In the genomic region with DNA sequence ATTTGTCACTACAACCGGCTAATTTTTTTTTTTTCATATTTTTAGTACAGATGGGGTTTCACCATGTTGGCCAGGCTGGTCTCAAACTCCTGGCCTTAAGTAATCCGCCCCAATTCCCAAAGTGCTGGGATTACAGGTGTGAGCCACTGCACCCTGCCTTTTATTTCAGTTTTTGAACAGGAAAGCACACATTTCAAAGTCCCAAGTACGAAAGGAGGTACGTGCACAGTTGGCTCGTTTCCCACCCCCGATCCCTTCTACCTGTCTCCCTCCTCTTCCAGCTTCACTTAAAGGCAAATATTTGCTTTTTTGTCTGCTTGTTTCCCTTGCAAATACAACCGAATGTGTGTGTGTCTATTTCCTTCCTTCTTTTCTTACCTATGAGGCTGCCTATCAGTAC, we compare ENCODE assay signal across 1 cellular context.
TF ChIP-seq lines count a peak whose summit lies in the region.

No MANE protein-coding gene starts in this region.

TF ChIP-seq in HepG2, 621 proteins besides CTCF, POLR2A, EP300 and RAD21 (continued from another document and continues in another):
- TF ChIP-seq, protein P1, sequence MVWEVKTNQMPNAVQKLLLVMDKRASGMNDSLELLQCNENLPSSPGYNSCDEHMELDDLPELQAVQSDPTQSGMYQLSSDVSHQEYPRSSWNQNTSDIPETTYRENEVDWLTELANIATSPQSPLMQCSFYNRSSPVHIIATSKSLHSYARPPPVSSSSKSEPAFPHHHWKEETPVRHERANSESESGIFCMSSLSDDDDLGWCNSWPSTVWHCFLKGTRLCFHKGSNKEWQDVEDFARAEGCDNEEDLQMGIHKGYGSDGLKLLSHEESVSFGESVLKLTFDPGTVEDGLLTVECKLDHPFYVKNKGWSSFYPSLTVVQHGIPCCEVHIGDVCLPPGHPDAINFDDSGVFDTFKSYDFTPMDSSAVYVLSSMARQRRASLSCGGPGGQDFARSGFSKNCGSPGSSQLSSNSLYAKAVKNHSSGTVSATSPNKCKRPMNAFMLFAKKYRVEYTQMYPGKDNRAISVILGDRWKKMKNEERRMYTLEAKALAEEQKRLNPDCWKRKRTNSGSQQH (CRISPR knock-in tag; IDR thresholded peaks at IDR 0.05; ENCODE audit: low read depth), result no peak
- TF ChIP-seq HOXD1 (CRISPR knock-in tag; IDR thresholded peaks at IDR 0.05) (no peak), ZNF367 (CRISPR knock-in tag; IDR thresholded peaks at IDR 0.05; ENCODE audit: borderline replicate concordance) (no peak), ELF3 (CRISPR knock-in tag; IDR thresholded peaks at IDR 0.05) (peak; percentile 97), CHD2 (IDR thresholded peaks at IDR 0.05; ENCODE audit: low read depth, low read length) (no peak), ZNF235 (CRISPR knock-in tag; IDR thresholded peaks at IDR 0.05; ENCODE audit: borderline replicate concordance) (no peak), ZNF564 (CRISPR knock-in tag; IDR thresholded peaks at IDR 0.05) (no peak), RELA (CRISPR knock-in tag; IDR thresholded peaks at IDR 0.05) (no peak), TGIF2 (CRISPR knock-in tag; IDR thresholded peaks at IDR 0.05) (peak; percentile 23; the same call in 1 of the 2 replicates), NFYC (CRISPR knock-in tag; IDR thresholded peaks at IDR 0.05) (no peak), ZNF180 (CRISPR knock-in tag; IDR thresholded peaks at IDR 0.05; ENCODE audit: borderline replicate concordance, low read depth) (no peak), HHEX (CRISPR knock-in tag; IDR thresholded peaks at IDR 0.05) (peak; percentile 72), ZNF720 (CRISPR knock-in tag; IDR thresholded peaks at IDR 0.05) (no peak), POLR2G (IDR thresholded peaks at IDR 0.05; ENCODE audit: low read depth, low read length) (no peak), ZBTB42 (CRISPR knock-in tag; IDR thresholded peaks at IDR 0.05) (no peak), BHLHE40 (IDR thresholded peaks at IDR 0.05; ENCODE audit: low read length) (no peak), STAG1 (CRISPR knock-in tag; IDR thresholded peaks at IDR 0.05) (peak; percentile 23), ZNF678 (CRISPR knock-in tag; IDR thresholded peaks at IDR 0.05) (no peak), ZNF101 (CRISPR knock-in tag; IDR thresholded peaks at IDR 0.05; ENCODE audit: borderline replicate concordance, low read depth) (no peak), ZNF296 (CRISPR knock-in tag; conservative IDR thresholded peaks at IDR 0.05) (no peak), ZNF615 (CRISPR knock-in tag; IDR thresholded peaks at IDR 0.05; ENCODE audit: borderline replicate concordance) (no peak)
- TF ChIP-seq, protein P2, sequence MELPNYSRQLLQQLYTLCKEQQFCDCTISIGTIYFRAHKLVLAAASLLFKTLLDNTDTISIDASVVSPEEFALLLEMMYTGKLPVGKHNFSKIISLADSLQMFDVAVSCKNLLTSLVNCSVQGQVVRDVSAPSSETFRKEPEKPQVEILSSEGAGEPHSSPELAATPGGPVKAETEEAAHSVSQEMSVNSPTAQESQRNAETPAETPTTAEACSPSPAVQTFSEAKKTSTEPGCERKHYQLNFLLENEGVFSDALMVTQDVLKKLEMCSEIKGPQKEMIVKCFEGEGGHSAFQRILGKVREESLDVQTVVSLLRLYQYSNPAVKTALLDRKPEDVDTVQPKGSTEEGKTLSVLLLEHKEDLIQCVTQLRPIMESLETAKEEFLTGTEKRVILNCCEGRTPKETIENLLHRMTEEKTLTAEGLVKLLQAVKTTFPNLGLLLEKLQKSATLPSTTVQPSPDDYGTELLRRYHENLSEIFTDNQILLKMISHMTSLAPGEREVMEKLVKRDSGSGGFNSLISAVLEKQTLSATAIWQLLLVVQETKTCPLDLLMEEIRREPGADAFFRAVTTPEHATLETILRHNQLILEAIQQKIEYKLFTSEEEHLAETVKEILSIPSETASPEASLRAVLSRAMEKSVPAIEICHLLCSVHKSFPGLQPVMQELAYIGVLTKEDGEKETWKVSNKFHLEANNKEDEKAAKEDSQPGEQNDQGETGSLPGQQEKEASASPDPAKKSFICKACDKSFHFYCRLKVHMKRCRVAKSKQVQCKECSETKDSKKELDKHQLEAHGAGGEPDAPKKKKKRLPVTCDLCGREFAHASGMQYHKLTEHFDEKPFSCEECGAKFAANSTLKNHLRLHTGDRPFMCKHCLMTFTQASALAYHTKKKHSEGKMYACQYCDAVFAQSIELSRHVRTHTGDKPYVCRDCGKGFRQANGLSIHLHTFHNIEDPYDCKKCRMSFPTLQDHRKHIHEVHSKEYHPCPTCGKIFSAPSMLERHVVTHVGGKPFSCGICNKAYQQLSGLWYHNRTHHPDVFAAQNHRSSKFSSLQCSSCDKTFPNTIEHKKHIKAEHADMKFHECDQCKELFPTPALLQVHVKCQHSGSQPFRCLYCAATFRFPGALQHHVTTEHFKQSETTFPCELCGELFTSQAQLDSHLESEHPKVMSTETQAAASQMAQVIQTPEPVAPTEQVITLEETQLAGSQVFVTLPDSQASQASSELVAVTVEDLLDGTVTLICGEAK (IDR thresholded peaks at IDR 0.05), result no peak
- TF ChIP-seq, protein P2 (CRISPR knock-in tag; IDR thresholded peaks at IDR 0.05), result no peak; the same call in 1 of the 2 replicates
- TF ChIP-seq, protein P3, sequence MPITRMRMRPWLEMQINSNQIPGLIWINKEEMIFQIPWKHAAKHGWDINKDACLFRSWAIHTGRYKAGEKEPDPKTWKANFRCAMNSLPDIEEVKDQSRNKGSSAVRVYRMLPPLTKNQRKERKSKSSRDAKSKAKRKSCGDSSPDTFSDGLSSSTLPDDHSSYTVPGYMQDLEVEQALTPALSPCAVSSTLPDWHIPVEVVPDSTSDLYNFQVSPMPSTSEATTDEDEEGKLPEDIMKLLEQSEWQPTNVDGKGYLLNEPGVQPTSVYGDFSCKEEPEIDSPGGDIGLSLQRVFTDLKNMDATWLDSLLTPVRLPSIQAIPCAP (CRISPR knock-in tag; IDR thresholded peaks at IDR 0.05; ENCODE audit: low read depth), result no peak
- TF ChIP-seq, protein P4, sequence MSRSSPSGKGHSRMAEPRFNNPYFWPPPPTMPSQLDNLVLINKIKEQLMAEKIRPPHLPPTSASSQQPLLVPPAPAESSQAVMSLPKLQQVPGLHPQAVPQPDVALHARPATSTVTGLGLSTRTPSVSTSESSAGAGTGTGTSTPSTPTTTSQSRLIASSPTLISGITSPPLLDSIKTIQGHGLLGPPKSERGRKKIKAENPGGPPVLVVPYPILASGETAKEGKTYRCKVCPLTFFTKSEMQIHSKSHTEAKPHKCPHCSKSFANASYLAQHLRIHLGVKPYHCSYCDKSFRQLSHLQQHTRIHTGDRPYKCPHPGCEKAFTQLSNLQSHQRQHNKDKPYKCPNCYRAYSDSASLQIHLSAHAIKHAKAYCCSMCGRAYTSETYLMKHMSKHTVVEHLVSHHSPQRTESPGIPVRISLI (CRISPR knock-in tag; IDR thresholded peaks at IDR 0.05; ENCODE audit: borderline replicate concordance), result no peak; the same call in 1 of the 2 replicates
- TF ChIP-seq, protein P5, sequence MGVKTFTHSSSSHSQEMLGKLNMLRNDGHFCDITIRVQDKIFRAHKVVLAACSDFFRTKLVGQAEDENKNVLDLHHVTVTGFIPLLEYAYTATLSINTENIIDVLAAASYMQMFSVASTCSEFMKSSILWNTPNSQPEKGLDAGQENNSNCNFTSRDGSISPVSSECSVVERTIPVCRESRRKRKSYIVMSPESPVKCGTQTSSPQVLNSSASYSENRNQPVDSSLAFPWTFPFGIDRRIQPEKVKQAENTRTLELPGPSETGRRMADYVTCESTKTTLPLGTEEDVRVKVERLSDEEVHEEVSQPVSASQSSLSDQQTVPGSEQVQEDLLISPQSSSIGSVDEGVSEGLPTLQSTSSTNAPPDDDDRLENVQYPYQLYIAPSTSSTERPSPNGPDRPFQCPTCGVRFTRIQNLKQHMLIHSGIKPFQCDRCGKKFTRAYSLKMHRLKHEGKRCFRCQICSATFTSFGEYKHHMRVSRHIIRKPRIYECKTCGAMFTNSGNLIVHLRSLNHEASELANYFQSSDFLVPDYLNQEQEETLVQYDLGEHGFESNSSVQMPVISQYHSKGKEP (CRISPR knock-in tag; IDR thresholded peaks at IDR 0.05), result no peak
- TF ChIP-seq, protein P6, sequence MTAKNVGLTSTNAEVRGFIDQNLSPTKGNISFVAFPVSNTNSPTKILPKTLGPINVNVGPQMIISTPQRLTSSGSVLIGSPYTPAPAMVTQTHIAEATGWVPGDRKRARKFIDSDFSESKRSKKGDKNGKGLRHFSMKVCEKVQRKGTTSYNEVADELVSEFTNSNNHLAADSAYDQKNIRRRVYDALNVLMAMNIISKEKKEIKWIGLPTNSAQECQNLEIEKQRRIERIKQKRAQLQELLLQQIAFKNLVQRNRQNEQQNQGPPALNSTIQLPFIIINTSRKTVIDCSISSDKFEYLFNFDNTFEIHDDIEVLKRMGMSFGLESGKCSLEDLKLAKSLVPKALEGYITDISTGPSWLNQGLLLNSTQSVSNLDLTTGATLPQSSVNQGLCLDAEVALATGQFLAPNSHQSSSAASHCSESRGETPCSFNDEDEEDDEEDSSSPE (CRISPR knock-in tag; IDR thresholded peaks at IDR 0.05), result 0 out of 2 replicates have a peak, but pooled peaks have one; percentile 21
- TF ChIP-seq, protein P7, sequence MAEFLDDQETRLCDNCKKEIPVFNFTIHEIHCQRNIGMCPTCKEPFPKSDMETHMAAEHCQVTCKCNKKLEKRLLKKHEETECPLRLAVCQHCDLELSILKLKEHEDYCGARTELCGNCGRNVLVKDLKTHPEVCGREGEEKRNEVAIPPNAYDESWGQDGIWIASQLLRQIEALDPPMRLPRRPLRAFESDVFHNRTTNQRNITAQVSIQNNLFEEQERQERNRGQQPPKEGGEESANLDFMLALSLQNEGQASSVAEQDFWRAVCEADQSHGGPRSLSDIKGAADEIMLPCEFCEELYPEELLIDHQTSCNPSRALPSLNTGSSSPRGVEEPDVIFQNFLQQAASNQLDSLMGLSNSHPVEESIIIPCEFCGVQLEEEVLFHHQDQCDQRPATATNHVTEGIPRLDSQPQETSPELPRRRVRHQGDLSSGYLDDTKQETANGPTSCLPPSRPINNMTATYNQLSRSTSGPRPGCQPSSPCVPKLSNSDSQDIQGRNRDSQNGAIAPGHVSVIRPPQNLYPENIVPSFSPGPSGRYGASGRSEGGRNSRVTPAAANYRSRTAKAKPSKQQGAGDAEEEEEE (CRISPR knock-in tag; IDR thresholded peaks at IDR 0.05; ENCODE audit: borderline replicate concordance), result no peak
- TF ChIP-seq, protein P8, sequence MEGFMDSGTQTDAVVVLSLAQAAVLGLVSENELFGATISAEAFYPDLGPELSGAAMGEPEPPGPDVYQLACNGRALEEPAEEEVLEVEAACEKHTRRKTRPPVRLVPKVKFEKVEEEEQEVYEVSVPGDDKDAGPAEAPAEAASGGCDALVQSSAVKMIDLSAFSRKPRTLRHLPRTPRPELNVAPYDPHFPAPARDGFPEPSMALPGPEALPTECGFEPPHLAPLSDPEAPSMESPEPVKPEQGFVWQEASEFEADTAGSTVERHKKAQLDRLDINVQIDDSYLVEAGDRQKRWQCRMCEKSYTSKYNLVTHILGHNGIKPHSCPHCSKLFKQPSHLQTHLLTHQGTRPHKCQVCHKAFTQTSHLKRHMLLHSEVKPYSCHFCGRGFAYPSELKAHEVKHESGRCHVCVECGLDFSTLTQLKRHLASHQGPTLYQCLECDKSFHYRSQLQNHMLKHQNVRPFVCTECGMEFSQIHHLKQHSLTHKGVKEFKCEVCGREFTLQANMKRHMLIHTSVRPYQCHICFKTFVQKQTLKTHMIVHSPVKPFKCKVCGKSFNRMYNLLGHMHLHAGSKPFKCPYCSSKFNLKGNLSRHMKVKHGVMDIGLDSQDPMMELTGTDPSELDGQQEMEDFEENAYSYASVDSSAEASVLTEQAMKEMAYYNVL (CRISPR knock-in tag; IDR thresholded peaks at IDR 0.05; ENCODE audit: borderline replicate concordance), result peak; percentile 97
- TF ChIP-seq, protein P9, sequence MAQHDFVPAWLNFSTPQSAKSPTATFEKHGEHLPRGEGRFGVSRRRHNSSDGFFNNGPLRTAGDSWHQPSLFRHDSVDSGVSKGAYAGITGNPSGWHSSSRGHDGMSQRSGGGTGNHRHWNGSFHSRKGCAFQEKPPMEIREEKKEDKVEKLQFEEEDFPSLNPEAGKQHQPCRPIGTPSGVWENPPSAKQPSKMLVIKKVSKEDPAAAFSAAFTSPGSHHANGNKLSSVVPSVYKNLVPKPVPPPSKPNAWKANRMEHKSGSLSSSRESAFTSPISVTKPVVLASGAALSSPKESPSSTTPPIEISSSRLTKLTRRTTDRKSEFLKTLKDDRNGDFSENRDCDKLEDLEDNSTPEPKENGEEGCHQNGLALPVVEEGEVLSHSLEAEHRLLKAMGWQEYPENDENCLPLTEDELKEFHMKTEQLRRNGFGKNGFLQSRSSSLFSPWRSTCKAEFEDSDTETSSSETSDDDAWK (CRISPR knock-in tag; IDR thresholded peaks at IDR 0.05), result no peak
- TF ChIP-seq, protein P10, sequence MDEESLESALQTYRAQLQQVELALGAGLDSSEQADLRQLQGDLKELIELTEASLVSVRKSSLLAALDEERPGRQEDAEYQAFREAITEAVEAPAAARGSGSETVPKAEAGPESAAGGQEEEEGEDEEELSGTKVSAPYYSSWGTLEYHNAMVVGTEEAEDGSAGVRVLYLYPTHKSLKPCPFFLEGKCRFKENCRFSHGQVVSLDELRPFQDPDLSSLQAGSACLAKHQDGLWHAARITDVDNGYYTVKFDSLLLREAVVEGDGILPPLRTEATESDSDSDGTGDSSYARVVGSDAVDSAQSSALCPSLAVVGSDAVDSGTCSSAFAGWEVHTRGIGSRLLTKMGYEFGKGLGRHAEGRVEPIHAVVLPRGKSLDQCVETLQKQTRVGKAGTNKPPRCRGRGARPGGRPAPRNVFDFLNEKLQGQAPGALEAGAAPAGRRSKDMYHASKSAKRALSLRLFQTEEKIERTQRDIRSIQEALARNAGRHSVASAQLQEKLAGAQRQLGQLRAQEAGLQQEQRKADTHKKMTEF (CRISPR knock-in tag; IDR thresholded peaks at IDR 0.05), result peak; percentile 57
- TF ChIP-seq, protein P11, sequence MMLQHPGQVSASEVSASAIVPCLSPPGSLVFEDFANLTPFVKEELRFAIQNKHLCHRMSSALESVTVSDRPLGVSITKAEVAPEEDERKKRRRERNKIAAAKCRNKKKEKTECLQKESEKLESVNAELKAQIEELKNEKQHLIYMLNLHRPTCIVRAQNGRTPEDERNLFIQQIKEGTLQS (CRISPR knock-in tag; IDR thresholded peaks at IDR 0.05), result no peak
